In the genomic region with DNA sequence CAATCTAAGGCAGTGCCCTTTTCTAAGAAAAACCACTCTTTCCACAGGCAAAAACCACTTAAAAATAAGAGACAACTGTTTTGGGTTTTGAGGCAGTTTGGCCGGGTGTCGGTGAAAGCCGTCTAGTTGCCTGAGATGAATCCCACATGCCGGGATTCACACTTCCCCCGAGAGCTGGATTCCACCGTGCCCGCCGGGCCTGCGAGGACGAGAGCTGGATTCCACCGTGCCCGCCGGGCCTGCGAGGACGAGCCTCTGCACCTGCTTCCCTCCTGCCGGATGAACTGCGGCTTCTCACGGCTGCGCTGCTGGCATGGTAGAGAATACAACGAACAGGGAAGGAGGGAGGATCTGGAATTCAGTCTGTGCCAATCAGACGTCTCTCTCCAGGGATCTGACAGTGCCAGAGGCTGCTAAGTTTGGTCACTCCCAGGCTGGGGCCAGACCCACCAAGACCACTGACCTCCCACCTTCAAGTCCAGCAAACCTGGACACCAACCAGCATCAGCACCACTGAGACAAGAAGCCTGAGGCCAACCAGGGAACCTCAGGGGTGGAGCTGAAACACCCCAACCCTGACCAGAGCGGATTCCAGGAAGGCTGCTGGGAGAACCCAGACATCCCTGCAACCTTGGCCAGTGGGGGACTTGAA, we compare ENCODE assay signal across 2 cellular contexts.
TF ChIP-seq lines count a peak whose summit lies in the region.

No MANE protein-coding gene starts in this region.

TF ChIP-seq in GM23338, 12 proteins besides CTCF, POLR2A, EP300 and RAD21:
- TF ChIP-seq NANOG (IDR thresholded peaks at IDR 0.05; ENCODE audit: borderline replicate concordance) (no peak), JUNB (IDR thresholded peaks at IDR 0.05; ENCODE audit: unreplicated experiment) (no peak)
- TF ChIP-seq, protein P1, sequence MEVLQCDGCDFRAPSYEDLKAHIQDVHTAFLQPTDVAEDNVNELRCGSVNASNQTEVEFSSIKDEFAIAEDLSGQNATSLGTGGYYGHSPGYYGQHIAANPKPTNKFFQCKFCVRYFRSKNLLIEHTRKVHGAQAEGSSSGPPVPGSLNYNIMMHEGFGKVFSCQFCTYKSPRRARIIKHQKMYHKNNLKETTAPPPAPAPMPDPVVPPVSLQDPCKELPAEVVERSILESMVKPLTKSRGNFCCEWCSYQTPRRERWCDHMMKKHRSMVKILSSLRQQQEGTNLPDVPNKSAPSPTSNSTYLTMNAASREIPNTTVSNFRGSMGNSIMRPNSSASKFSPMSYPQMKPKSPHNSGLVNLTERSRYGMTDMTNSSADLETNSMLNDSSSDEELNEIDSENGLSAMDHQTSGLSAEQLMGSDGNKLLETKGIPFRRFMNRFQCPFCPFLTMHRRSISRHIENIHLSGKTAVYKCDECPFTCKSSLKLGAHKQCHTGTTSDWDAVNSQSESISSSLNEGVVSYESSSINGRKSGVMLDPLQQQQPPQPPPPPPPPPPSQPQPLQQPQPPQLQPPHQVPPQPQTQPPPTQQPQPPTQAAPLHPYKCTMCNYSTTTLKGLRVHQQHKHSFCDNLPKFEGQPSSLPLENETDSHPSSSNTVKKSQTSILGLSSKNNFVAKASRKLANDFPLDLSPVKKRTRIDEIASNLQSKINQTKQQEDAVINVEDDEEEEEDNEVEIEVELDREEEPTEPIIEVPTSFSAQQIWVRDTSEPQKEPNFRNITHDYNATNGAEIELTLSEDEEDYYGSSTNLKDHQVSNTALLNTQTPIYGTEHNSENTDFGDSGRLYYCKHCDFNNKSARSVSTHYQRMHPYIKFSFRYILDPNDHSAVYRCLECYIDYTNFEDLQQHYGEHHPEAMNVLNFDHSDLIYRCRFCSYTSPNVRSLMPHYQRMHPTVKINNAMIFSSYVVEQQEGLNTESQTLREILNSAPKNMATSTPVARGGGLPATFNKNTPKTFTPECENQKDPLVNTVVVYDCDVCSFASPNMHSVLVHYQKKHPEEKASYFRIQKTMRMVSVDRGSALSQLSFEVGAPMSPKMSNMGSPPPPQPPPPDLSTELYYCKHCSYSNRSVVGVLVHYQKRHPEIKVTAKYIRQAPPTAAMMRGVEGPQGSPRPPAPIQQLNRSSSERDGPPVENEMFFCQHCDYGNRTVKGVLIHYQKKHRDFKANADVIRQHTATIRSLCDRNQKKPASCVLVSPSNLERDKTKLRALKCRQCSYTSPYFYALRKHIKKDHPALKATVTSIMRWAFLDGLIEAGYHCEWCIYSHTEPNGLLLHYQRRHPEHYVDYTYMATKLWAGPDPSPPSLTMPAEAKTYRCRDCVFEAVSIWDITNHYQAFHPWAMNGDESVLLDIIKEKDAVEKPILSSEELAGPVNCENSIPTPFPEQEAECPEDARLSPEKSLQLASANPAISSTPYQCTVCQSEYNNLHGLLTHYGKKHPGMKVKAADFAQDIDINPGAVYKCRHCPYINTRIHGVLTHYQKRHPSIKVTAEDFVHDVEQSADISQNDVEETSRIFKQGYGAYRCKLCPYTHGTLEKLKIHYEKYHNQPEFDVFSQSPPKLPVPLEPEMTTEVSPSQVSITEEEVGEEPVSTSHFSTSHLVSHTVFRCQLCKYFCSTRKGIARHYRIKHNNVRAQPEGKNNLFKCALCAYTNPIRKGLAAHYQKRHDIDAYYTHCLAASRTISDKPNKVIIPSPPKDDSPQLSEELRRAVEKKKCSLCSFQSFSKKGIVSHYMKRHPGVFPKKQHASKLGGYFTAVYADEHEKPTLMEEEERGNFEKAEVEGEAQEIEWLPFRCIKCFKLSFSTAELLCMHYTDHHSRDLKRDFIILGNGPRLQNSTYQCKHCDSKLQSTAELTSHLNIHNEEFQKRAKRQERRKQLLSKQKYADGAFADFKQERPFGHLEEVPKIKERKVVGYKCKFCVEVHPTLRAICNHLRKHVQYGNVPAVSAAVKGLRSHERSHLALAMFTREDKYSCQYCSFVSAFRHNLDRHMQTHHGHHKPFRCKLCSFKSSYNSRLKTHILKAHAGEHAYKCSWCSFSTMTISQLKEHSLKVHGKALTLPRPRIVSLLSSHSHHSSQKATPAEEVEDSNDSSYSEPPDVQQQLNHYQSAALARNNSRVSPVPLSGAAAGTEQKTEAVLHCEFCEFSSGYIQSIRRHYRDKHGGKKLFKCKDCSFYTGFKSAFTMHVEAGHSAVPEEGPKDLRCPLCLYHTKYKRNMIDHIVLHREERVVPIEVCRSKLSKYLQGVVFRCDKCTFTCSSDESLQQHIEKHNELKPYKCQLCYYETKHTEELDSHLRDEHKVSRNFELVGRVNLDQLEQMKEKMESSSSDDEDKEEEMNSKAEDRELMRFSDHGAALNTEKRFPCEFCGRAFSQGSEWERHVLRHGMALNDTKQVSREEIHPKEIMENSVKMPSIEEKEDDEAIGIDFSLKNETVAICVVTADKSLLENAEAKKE (CRISPR knock-in tag; IDR thresholded peaks at IDR 0.05): no peak
TF ChIP-seq in GM23338: peak in this region for 0.

TF ChIP-seq in GM12891, 5 proteins besides CTCF, POLR2A, EP300 and RAD21:
- no peak for TF ChIP-seq TAF1 (IDR thresholded peaks at IDR 0.05; ENCODE audit: low read depth, low read length)
- no peak for TF ChIP-seq POU2F2 (IDR thresholded peaks at IDR 0.05; ENCODE audit: low read depth, low read length)
- no peak for TF ChIP-seq SPI1 (IDR thresholded peaks at IDR 0.05; ENCODE audit: low read depth, low read length)
- no peak for TF ChIP-seq PAX5 (IDR thresholded peaks at IDR 0.05; ENCODE audit: insufficient read depth, low read length, severe bottlenecking)
- TF ChIP-seq POLR2AphosphoS5 (IDR thresholded peaks at IDR 0.05; ENCODE audit: low read depth, low read length): no peak
